ENCODE assay signal across 5 cellular contexts in genomic region chr14:62602712-62603111, GRCh38.
"Had no signal": no experiment of that assay in that cellular context is flagged by ENCODE, and none has a peak within 500 bp of the region (broad histone marks: within the 10 kb centered on the region; RNA-seq: fewer than 3 reads in every experiment).

No MANE protein-coding gene starts in this region.

- H3K4me1 Mint-ChIP-seq: IgD-negative memory B cell had no signal

- H3K27me3 Mint-ChIP-seq: IgD-negative memory B cell had no signal

- H3K36me3 Mint-ChIP-seq: IgD-negative memory B cell had no signal

- DNase-seq: KBM-7, KG1 had no signal

- H3K27ac ChIP-seq: HL-60 had no signal

- H3K4me3 Mint-ChIP-seq: IgD-negative memory B cell had no signal

- ATAC-seq: K562 had no signal

- FAIRE-seq: K562 had no signal

- H3K4me3 ChIP-seq: K562 had no signal
